Comparison of ENCODE assay signal across 37 cellular contexts in the genomic region with DNA sequence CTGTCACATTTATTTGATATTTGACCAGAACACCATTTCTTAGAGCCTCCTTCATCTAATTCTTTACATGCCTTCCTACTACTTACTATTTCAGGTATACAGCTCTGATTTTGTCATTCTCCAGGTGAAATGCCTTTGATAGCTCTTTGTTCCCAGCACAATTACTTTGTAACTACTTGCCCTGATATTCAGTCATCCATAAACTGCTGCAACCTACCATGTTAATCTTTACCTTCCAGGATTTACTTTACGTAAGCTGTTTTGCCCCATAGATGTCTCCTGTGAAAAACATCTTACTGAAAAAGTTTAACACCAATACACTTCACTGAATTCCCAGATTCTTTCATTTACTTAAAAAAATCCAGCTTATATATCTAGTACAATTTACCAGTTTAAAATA.
"Had no signal": no experiment of that assay in that cellular context is flagged by ENCODE, and none has a peak within 500 bp of the region (broad histone marks: within the 10 kb centered on the region; RNA-seq: fewer than 3 reads in every experiment).

No MANE protein-coding gene starts in this region.

- H3K36me3 ChIP-seq: adrenal gland, heart left ventricle, WERI-Rb-1 had no signal

- H3K27me3 Mint-ChIP-seq: activated B cell treated with CpG ODN at 0.5 μM for 24 hours; activated CD4-positive, alpha-beta memory T cell treated with anti-CD3 and anti-CD28 coated beads for 36 hours; activated CD4-positive, alpha-beta T cell treated with anti-CD3 and anti-CD28 coated beads for 36 hours; activated CD4-positive, alpha-beta T cell treated with anti-CD3 and anti-CD28 coated beads, Interleukin-2, amount 10 ng/mL, durations not matched to agents 24 days and 14 days; activated CD8-positive, alpha-beta memory T cell treated with anti-CD3 and anti-CD28 coated beads, Interleukin-2, amount 10 ng/mL, durations not matched to agents 7 days and 5 days; activated naive CD8-positive, alpha-beta T cell treated with anti-CD3 and anti-CD28 coated beads for 36 hours; activated naive CD8-positive, alpha-beta T cell treated with anti-CD3 and anti-CD28 coated beads, Interleukin-2, amount 50 U/mL, for 24 hours had no signal

- H3K4me3 ChIP-seq: adrenal gland, body of pancreas, heart left ventricle had no signal

- DNase-seq: activated B cell treated with CpG ODN at 0.5 μM for 24 hours; activated CD4-positive, alpha-beta memory T cell treated with anti-CD3 and anti-CD28 coated beads for 36 hours; activated CD4-positive, alpha-beta T cell treated with anti-CD3 and anti-CD28 coated beads for 36 hours; activated CD4-positive, alpha-beta T cell treated with anti-CD3 and anti-CD28 coated beads, Interleukin-2, amount 10 ng/mL, durations not matched to agents 24 days and 14 days; activated CD8-positive, alpha-beta memory T cell treated with anti-CD3 and anti-CD28 coated beads, Interleukin-2, amount 10 ng/mL, durations not matched to agents 7 days and 5 days; activated CD8-positive, alpha-beta memory T cell treated with anti-CD3 and anti-CD28 coated beads, Interleukin-2, amount 50 U/mL, for 4 hours; activated CD8-positive, alpha-beta T cell treated with anti-CD3 and anti-CD28 coated beads, Interleukin-2, amount 10 ng/mL, durations not matched to agents 7 days and 5 days; activated effector memory CD4-positive, alpha-beta T cell treated with anti-CD3 and anti-CD28 coated beads, Interleukin-2, amount 50 U/mL, for 16 hours; activated naive CD4-positive, alpha-beta T cell treated with anti-CD3 and anti-CD28 coated beads for 36 hours; activated naive CD8-positive, alpha-beta T cell treated with anti-CD3 and anti-CD28 coated beads for 36 hours; activated naive CD8-positive, alpha-beta T cell treated with anti-CD3 and anti-CD28 coated beads, Interleukin-2, amount 50 U/mL, for 24 hours; activated T-cell treated with anti-CD3 and anti-CD28 coated beads, Interleukin-2, amount 50 U/mL, for 1 hour; activated T-cell treated with anti-CD3 and anti-CD28 coated beads, Interleukin-2, amount 50 U/mL, for 48 hours; adrenal gland; amygdala; aorta; body of pancreas; caudate nucleus; cortex of kidney; dermis blood vessel endothelial cell; effector CD4-positive, alpha-beta T cell; foreskin fibroblast; glutamatergic neuron; heart left ventricle; T-helper 2 cell; WERI-Rb-1 had no signal

- H3K27ac ChIP-seq: adrenal gland, body of pancreas, epithelial cell of prostate, heart left ventricle, WERI-Rb-1 had no signal

- H3K27ac Mint-ChIP-seq: activated B cell treated with CpG ODN at 0.5 μM for 24 hours; activated CD4-positive, alpha-beta memory T cell treated with anti-CD3 and anti-CD28 coated beads for 36 hours; activated CD4-positive, alpha-beta T cell treated with anti-CD3 and anti-CD28 coated beads for 36 hours; activated CD4-positive, alpha-beta T cell treated with anti-CD3 and anti-CD28 coated beads, Interleukin-2, amount 10 ng/mL, durations not matched to agents 24 days and 14 days; activated CD8-positive, alpha-beta memory T cell treated with anti-CD3 and anti-CD28 coated beads, Interleukin-2, amount 10 ng/mL, durations not matched to agents 7 days and 5 days; activated CD8-positive, alpha-beta T cell treated with anti-CD3 and anti-CD28 coated beads, Interleukin-2, amount 10 ng/mL, durations not matched to agents 7 days and 5 days; activated naive CD4-positive, alpha-beta T cell treated with anti-CD3 and anti-CD28 coated beads for 36 hours; activated naive CD4-positive, alpha-beta T cell treated with anti-CD3 and anti-CD28 coated beads, Interleukin-2, amount 50 U/mL, for 24 hours; activated naive CD8-positive, alpha-beta T cell treated with anti-CD3 and anti-CD28 coated beads for 36 hours; activated naive CD8-positive, alpha-beta T cell treated with anti-CD3 and anti-CD28 coated beads, Interleukin-2, amount 50 U/mL, for 24 hours; activated T-helper 1 cell treated with anti-CD3 and anti-CD28 coated beads, Interleukin-12 subunit alpha, Interleukin-12 subunit beta, Interleukin-2, Interleukin-4 antibody, amounts not matched to agents 30 ng/mL and 10 ng/mL and 1 ng/mL, durations not matched to agents 14 hours and 24 hours and 36 hours; activated T-helper 2 cell treated with anti-CD3 and anti-CD28 coated beads, Interferon-gamma antibody, Interleukin-2, Interleukin-4, amounts not matched to agents 10 μg/mL and 5 μg/mL and 100 μg/mL, durations not matched to agents 14 hours and 24 hours and 36 hours had no signal

- ATAC-seq: activated CD4-positive, alpha-beta T cell treated with anti-CD3 and anti-CD28 coated beads for 36 hours; activated CD4-positive, CD25-positive, alpha-beta regulatory T cell treated with anti-CD3 and anti-CD28 coated beads, Interleukin-2, amount 50 U/mL, for 24 hours; activated CD8-positive, alpha-beta memory T cell treated with anti-CD3 and anti-CD28 coated beads, Interleukin-2, amount 10 ng/mL, durations not matched to agents 7 days and 5 days; activated CD8-positive, alpha-beta T cell treated with anti-CD3 and anti-CD28 coated beads, Interleukin-2, amount 10 ng/mL, durations not matched to agents 7 days and 5 days; activated naive CD8-positive, alpha-beta T cell treated with anti-CD3 and anti-CD28 coated beads, Interleukin-2, amount 50 U/mL, for 24 hours; body of pancreas; esophagus mucosa; heart left ventricle had no signal

- H3K4me3 Mint-ChIP-seq: activated B cell treated with CpG ODN at 0.5 μM for 24 hours; activated CD4-positive, alpha-beta memory T cell treated with anti-CD3 and anti-CD28 coated beads for 36 hours; activated CD4-positive, alpha-beta T cell treated with anti-CD3 and anti-CD28 coated beads for 36 hours; activated CD4-positive, alpha-beta T cell treated with anti-CD3 and anti-CD28 coated beads, Interleukin-2, amount 10 ng/mL, durations not matched to agents 24 days and 14 days; activated CD8-positive, alpha-beta memory T cell treated with anti-CD3 and anti-CD28 coated beads, Interleukin-2, amount 10 ng/mL, durations not matched to agents 7 days and 5 days; activated CD8-positive, alpha-beta T cell treated with anti-CD3 and anti-CD28 coated beads, Interleukin-2, amount 10 ng/mL, durations not matched to agents 7 days and 5 days; activated naive CD4-positive, alpha-beta T cell treated with anti-CD3 and anti-CD28 coated beads for 36 hours; activated naive CD4-positive, alpha-beta T cell treated with anti-CD3 and anti-CD28 coated beads, Interleukin-2, amount 50 U/mL, for 24 hours; activated naive CD8-positive, alpha-beta T cell treated with anti-CD3 and anti-CD28 coated beads for 36 hours; activated naive CD8-positive, alpha-beta T cell treated with anti-CD3 and anti-CD28 coated beads, Interleukin-2, amount 50 U/mL, for 24 hours; activated T-helper 1 cell treated with anti-CD3 and anti-CD28 coated beads, Interleukin-12 subunit alpha, Interleukin-12 subunit beta, Interleukin-2, Interleukin-4 antibody, amounts not matched to agents 30 ng/mL and 10 ng/mL and 1 ng/mL, durations not matched to agents 14 hours and 24 hours and 36 hours had no signal

- H3K4me1 Mint-ChIP-seq: activated B cell treated with CpG ODN at 0.5 μM for 24 hours; activated CD4-positive, alpha-beta T cell treated with anti-CD3 and anti-CD28 coated beads for 36 hours; activated CD4-positive, alpha-beta T cell treated with anti-CD3 and anti-CD28 coated beads, Interleukin-2, amount 10 ng/mL, durations not matched to agents 24 days and 14 days; activated CD8-positive, alpha-beta memory T cell treated with anti-CD3 and anti-CD28 coated beads, Interleukin-2, amount 10 ng/mL, durations not matched to agents 7 days and 5 days; activated naive CD4-positive, alpha-beta T cell treated with anti-CD3 and anti-CD28 coated beads, Interleukin-2, amount 50 U/mL, for 24 hours; activated naive CD8-positive, alpha-beta T cell treated with anti-CD3 and anti-CD28 coated beads for 36 hours; activated naive CD8-positive, alpha-beta T cell treated with anti-CD3 and anti-CD28 coated beads, Interleukin-2, amount 50 U/mL, for 24 hours had no signal

- H3K4me1 ChIP-seq: adrenal gland, body of pancreas, heart left ventricle had no signal

- H3K36me3 Mint-ChIP-seq: activated CD4-positive, alpha-beta memory T cell treated with anti-CD3 and anti-CD28 coated beads for 36 hours; activated naive CD4-positive, alpha-beta T cell treated with anti-CD3 and anti-CD28 coated beads, Interleukin-2, amount 50 U/mL, for 24 hours; activated naive CD8-positive, alpha-beta T cell treated with anti-CD3 and anti-CD28 coated beads for 36 hours had no signal

- FAIRE-seq: colon, endometrium, endothelial cell of umbilical vein, frontal cortex, TTC549 had no signal

- H3K27me3 ChIP-seq: adrenal gland, body of pancreas, heart left ventricle had no signal

- H3K9me3 ChIP-seq: adrenal gland had no signal
